8 cellular contexts compared by ENCODE assay signal in the genomic region with DNA sequence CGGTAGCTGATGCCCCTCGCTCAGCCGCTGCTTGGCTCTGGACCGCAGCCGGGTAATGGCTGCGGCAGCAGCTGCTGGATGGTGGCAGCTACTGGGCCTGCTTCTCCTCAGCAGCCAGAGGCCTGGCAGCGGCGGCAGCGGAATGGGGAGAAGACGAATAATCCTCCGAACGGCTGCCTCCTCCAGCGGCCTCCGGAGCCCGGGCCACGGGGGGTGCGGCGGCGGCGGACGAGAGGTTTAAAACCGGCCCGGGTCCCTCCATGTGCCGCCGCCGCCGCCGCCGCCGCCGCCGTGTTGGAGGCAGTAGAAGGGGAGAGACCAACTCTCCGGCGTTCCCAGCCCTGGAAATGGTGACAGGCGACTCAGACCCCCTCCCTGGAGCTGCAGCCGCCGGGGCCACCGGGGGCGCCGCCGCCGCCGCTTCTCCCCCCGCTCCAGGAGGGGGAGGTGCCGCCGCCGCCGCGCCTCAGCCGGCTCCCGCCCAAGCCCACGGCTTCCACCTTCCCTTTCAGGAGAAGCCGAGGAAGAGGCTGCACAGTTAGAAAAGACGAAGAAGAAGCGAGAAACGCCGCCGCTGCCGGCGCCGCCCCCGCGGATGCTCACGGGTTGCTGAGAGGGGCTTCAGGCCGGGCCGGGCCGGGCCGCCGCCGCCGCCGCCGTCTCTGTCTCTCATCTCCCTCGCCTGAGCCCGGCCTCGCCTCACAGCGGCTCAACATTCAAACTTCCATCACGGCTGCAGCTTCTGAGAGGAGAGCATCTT.
DNase-seq lines count a peak whose midpoint lies in the region; ATAC-seq and TF ChIP-seq lines count a peak whose summit lies in the region.

No MANE protein-coding gene starts in this region.

- H3K4me3 ChIP-seq in esophagus (ENCODE audit: low read depth in 1 of 2, low read length in 2 of 2) (peak overlapping the region; percentile 50 to 57), mucosa of rectum (ENCODE audit: low read length in 2 of 2) (peak overlapping the region; percentile 17 to 57)

- no peak overlapping the region for H3K9ac ChIP-seq in mucosa of rectum (ENCODE audit: low read depth in 1 of 2, low read length in 2 of 2)

- H3K27ac ChIP-seq in esophagus (ENCODE audit: low read depth in 2 of 2, low read length in 1 of 2) (peak overlapping the region; percentile 59 to 67), mucosa of rectum (ENCODE audit: low read depth in 2 of 2, low read length in 2 of 2) (peak overlapping the region in 1 of 2 donors; percentile 65)

- peaks cover 0 to 3% of the 10 kb centered on the region in 2 donors for H3K27me3 ChIP-seq in esophagus (ENCODE audit: control insufficient read depth in 1 of 2, insufficient read depth in 2 of 2, low read length in 2 of 2)
- peaks cover 6 to 10% of the 10 kb centered on the region in 2 donors for H3K27me3 ChIP-seq in mucosa of rectum (ENCODE audit: control insufficient read depth in 2 of 2, insufficient read depth in 2 of 2, low read length in 2 of 2)

- no peak for ATAC-seq in GM21576 (IDR thresholded peaks at IDR 0.05; ENCODE audit: unreplicated experiment)

- no peaks in the 10 kb centered on the region for H3K36me3 ChIP-seq in esophagus (ENCODE audit: control insufficient read depth in 2 of 2, insufficient read depth in 2 of 2, low read length in 1 of 2)
- no peaks in the 10 kb centered on the region for H3K36me3 ChIP-seq in mucosa of rectum (ENCODE audit: control insufficient read depth in 2 of 2, insufficient read depth in 2 of 2, low read length in 2 of 2)

- H3K9me3 ChIP-seq in esophagus (ENCODE audit: control insufficient read depth in 2 of 2, insufficient read depth in 1 of 2, low read depth in 1 of 2, low read length in 1 of 2) (no peaks in the 10 kb centered on the region), mucosa of rectum (ENCODE audit: control insufficient read depth in 2 of 2, low read length in 2 of 2) (no peaks in the 10 kb centered on the region)

- H3K4me1 ChIP-seq in esophagus (ENCODE audit: control insufficient read depth in 2 of 2, insufficient read depth in 2 of 2, low read length in 1 of 2) = no peaks in the 10 kb centered on the region
- H3K4me1 ChIP-seq in mucosa of rectum (ENCODE audit: control insufficient read depth in 2 of 2, insufficient read depth in 2 of 2, low read length in 2 of 2) = no peaks in the 10 kb centered on the region

- 1% methylated on average over 54 to 78 of the region's 78 CpGs for WGBS in esophagus, 2 donors

- no peak for TF ChIP-seq CTCF in GM10266 (IDR thresholded peaks at IDR 0.05; ENCODE audit: control insufficient read depth, insufficient read depth, low read depth, missing control alignments)

- peak; percentile 27 for DNase-seq in GM10266 (ENCODE audit: extremely low spot score)
- peak; percentile 42 for DNase-seq in NCI-H2081 treated with DMSO at 0.1 percent for 48 hours (lab: John Stamatoyannopoulos, UW)
- DNase-seq in activated CD8-positive, alpha-beta memory T cell treated with anti-CD3 and anti-CD28 coated beads, Interleukin-2, amount 50 U/mL, for 48 hours = peak; percentile 65
- DNase-seq in stromal cell of bone marrow (ENCODE audit: low read depth) = peak; percentile 6
- no peak for DNase-seq in dedifferentiated amniotic fluid mesenchymal stem cell (ENCODE audit: extremely low spot score)
